ENCODE assay signal across 1 cellular context in the genomic region with DNA sequence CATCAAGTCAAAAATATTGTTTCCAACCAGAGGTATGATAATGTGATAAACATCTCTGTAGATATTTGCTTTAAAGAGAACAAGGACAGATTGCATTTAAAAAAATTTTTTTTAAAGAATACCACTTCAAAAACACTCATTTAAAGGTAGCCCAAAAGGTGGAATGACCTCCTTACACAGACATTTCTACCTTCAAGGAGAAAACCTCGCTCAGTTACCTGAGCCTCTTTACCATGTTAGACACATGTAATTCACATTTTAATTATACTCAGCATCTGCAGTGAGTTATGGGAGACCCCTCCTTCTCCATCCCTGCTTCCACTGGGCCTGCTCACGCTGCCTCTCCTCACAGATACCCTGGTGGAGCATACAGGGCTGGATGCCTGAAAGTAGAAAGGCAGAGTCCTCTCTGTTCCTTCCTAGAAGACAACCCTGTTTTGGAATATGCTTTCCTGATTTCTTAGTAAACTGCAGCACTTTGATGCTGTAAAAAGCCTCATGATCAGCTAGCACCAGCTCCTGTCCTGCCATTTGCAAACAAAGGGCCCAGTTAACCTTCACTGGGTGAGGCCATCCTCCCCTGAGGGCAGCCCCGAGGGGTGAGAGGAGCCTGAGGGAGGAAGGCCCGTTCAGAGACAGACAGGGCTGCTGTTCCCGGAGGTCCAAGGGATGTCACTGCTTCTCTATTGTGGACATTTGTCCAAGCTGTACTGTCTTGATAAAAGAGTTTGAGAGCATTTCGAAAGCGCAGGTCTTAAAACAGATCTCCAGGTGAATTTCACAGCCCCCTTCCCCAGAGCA.
TF ChIP-seq lines count a peak whose summit lies in the region.

No MANE protein-coding gene starts in this region.

TF ChIP-seq in SK-N-SH treated with all-trans-retinoic acid at 6 μM for 48 hours, 23 proteins besides CTCF, POLR2A, EP300 and RAD21 (continued from another document):
- TF ChIP-seq, protein P1, sequence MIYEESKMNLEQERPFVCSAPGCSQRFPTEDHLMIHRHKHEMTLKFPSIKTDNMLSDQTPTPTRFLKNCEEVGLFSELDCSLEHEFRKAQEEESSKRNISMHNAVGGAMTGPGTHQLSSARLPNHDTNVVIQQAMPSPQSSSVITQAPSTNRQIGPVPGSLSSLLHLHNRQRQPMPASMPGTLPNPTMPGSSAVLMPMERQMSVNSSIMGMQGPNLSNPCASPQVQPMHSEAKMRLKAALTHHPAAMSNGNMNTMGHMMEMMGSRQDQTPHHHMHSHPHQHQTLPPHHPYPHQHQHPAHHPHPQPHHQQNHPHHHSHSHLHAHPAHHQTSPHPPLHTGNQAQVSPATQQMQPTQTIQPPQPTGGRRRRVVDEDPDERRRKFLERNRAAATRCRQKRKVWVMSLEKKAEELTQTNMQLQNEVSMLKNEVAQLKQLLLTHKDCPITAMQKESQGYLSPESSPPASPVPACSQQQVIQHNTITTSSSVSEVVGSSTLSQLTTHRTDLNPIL (CRISPR knock-in tag; IDR thresholded peaks at IDR 0.05; ENCODE audit: low read depth) = no peak
TF ChIP-seq in SK-N-SH treated with all-trans-retinoic acid at 6 μM for 48 hours: peak in this region for 2.
